In the genomic region with DNA sequence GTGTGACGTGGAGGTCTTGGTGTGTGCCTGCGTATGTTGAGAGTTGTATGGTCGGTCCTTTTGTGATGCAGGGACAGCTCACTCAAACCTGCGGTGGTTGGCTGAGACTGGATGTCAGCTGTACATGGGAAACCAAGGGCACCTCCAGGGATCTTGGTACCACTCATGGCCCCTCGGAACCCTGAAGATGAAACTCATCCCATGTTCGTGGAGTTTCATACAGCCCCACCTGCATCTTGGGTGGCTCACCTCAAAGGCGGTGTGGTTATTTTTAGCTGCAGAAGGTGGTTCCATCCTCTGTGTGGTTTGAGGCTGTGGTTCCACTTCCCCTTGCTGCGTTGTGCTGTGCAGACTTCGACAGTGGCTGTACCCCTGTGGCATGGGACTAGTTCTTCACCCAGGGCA, we compare ENCODE assay signal across 9 cellular contexts. TPM values are rescaled to one million over a fixed set of nuclear protein-coding genes. Genes with fewer than 3 reads are reported as not detected.
DNase-seq lines count a peak whose midpoint lies in the region; ATAC-seq, FAIRE-seq and TF ChIP-seq lines count a peak whose summit lies in the region.
"Had no signal": no experiment of that assay in that cellular context is flagged by ENCODE, and none has a peak within 500 bp of the region (broad histone marks: within the 10 kb centered on the region; RNA-seq: fewer than 3 reads in every experiment).

No MANE protein-coding gene starts in this region.

- peak; percentile 98 for ATAC-seq in GM18508 (IDR thresholded peaks at IDR 0.05; ENCODE audit: insufficient read depth, unreplicated experiment)
- peak; percentile 96 for ATAC-seq in GM21515 (IDR thresholded peaks at IDR 0.05; ENCODE audit: unreplicated experiment)
- ATAC-seq in HG03520 (IDR thresholded peaks at IDR 0.05; ENCODE audit: unreplicated experiment) = peak; percentile 97
- peak; percentile 41 for ATAC-seq in esophagus mucosa
- no peak for ATAC-seq in SK-N-SH treated with all-trans-retinoic acid at 6 μM for 48 hours

- FAIRE-seq in urothelium cell line (lab: Jason Lieb, UNC) = no peak

- DNase-seq in urothelium cell line (ENCODE audit: low spot score) = no peak
- DNase-seq in NCI-H1048 (lab: John Stamatoyannopoulos, UW) = no peak
- DNase-seq in NCI-H2107 treated with DMSO at 0.1 percent for 48 hours (lab: John Stamatoyannopoulos, UW; ENCODE audit: unreplicated experiment) = no peak
- DNase-seq: stimulated activated naive CD4-positive, alpha-beta T cell treated with Interleukin-2 at 50 U/mL for 16 hours had no signal

TF ChIP-seq in SK-N-SH treated with all-trans-retinoic acid at 6 μM for 48 hours, 23 proteins besides CTCF, POLR2A, EP300 and RAD21:
- TF ChIP-seq, protein P1, sequence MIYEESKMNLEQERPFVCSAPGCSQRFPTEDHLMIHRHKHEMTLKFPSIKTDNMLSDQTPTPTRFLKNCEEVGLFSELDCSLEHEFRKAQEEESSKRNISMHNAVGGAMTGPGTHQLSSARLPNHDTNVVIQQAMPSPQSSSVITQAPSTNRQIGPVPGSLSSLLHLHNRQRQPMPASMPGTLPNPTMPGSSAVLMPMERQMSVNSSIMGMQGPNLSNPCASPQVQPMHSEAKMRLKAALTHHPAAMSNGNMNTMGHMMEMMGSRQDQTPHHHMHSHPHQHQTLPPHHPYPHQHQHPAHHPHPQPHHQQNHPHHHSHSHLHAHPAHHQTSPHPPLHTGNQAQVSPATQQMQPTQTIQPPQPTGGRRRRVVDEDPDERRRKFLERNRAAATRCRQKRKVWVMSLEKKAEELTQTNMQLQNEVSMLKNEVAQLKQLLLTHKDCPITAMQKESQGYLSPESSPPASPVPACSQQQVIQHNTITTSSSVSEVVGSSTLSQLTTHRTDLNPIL (CRISPR knock-in tag; IDR thresholded peaks at IDR 0.05; ENCODE audit: low read depth) = no peak
- TF ChIP-seq RARB (CRISPR knock-in tag; IDR thresholded peaks at IDR 0.05) = no peak
- no peak for TF ChIP-seq GLIS3 (CRISPR knock-in tag; IDR thresholded peaks at IDR 0.05)
- TF ChIP-seq PPARA (CRISPR knock-in tag; IDR thresholded peaks at IDR 0.05; ENCODE audit: borderline replicate concordance) = no peak
- TF ChIP-seq TCF4 (CRISPR knock-in tag; IDR thresholded peaks at IDR 0.05; ENCODE audit: borderline replicate concordance) = no peak
- TF ChIP-seq, protein P2, sequence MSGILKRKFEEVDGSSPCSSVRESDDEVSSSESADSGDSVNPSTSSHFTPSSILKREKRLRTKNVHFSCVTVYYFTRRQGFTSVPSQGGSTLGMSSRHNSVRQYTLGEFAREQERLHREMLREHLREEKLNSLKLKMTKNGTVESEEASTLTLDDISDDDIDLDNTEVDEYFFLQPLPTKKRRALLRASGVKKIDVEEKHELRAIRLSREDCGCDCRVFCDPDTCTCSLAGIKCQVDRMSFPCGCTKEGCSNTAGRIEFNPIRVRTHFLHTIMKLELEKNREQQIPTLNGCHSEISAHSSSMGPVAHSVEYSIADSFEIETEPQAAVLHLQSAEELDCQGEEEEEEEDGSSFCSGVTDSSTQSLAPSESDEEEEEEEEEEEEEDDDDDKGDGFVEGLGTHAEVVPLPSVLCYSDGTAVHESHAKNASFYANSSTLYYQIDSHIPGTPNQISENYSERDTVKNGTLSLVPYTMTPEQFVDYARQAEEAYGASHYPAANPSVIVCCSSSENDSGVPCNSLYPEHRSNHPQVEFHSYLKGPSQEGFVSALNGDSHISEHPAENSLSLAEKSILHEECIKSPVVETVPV (CRISPR knock-in tag; IDR thresholded peaks at IDR 0.05) = no peak
- no peak for TF ChIP-seq CSDC2 (CRISPR knock-in tag; IDR thresholded peaks at IDR 0.05)

RNA-seq across cellular contexts. Expression of a gene that starts 52.6 kb away (rescaled TPM):
- 0.44 TPM for total RNA-seq in esophagus mucosa
